ENCODE assay signal across 1 cellular context in the genomic region with DNA sequence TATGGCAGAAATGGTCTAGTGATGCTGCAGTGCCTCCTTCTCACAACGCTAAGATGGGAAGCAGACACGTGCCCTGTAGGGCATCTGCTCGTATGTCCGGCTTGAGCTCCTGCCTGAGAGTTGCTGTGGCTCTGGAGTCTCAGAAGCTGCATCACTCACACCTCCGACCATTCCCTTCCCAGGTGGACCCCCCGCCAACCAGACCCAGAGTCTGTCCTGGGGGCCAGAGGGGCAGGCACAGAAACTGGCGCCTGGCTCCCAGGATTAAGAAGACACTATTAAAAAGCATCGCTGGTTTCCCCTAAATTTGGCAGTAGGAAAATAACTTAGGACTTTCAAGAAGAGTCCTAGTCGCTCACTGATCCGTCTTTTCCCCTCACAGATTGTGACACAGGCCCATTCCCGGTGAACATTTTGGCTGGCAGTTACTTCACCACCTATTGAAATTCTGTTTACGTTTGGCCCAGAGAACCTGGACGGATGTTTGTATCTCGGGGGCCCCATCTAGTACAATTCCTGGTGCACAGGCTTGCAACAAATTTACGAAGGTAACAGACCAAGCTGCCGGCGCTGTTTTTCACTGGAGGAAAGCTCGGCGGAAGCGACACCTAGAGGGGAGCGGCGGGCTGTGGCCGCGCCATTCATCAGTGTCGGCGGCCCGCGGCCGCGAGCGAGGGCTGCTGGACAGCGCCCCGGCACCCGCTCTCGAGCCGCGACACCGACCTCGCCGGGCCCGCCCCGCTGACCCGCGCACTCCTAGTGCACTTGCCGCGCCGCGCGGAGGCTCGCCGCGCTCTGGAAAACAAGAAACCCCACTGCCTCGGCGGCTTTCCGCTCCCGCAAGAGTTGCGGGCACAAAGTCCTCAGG.
A peak's percentile ranks its signal among the peaks of the same experiment; 100 is the strongest.
TF ChIP-seq lines count a peak whose summit lies in the region.

No MANE protein-coding gene starts in this region.

TF ChIP-seq in HepG2, 621 proteins besides CTCF, POLR2A, EP300 and RAD21 (continued from another document and continues in another):
- TF ChIP-seq, protein P1, sequence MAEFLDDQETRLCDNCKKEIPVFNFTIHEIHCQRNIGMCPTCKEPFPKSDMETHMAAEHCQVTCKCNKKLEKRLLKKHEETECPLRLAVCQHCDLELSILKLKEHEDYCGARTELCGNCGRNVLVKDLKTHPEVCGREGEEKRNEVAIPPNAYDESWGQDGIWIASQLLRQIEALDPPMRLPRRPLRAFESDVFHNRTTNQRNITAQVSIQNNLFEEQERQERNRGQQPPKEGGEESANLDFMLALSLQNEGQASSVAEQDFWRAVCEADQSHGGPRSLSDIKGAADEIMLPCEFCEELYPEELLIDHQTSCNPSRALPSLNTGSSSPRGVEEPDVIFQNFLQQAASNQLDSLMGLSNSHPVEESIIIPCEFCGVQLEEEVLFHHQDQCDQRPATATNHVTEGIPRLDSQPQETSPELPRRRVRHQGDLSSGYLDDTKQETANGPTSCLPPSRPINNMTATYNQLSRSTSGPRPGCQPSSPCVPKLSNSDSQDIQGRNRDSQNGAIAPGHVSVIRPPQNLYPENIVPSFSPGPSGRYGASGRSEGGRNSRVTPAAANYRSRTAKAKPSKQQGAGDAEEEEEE (CRISPR knock-in tag; IDR thresholded peaks at IDR 0.05; ENCODE audit: borderline replicate concordance), result no peak
- TF ChIP-seq CHCHD3 (CRISPR knock-in tag; IDR thresholded peaks at IDR 0.05), result peak; percentile 59; the same call in 1 of the 2 replicates
- TF ChIP-seq BCL6 (CRISPR knock-in tag; IDR thresholded peaks at IDR 0.05), result peak; percentile 48; the same call in 1 of the 2 replicates
- no peak for TF ChIP-seq THAP11 (CRISPR knock-in tag; IDR thresholded peaks at IDR 0.05)
- peak; percentile 77 for TF ChIP-seq RNF2 (conservative IDR thresholded peaks at IDR 0.05; ENCODE audit: low read depth)
- 0 out of 2 replicates have a peak, but pooled peaks have one; percentile 30 for TF ChIP-seq MXD4 (CRISPR knock-in tag; IDR thresholded peaks at IDR 0.05)
- TF ChIP-seq ZNF546 (CRISPR knock-in tag; conservative IDR thresholded peaks at IDR 0.05), result 0 out of 2 replicates have a peak, but pooled peaks have one; percentile 71
- TF ChIP-seq, protein P2, sequence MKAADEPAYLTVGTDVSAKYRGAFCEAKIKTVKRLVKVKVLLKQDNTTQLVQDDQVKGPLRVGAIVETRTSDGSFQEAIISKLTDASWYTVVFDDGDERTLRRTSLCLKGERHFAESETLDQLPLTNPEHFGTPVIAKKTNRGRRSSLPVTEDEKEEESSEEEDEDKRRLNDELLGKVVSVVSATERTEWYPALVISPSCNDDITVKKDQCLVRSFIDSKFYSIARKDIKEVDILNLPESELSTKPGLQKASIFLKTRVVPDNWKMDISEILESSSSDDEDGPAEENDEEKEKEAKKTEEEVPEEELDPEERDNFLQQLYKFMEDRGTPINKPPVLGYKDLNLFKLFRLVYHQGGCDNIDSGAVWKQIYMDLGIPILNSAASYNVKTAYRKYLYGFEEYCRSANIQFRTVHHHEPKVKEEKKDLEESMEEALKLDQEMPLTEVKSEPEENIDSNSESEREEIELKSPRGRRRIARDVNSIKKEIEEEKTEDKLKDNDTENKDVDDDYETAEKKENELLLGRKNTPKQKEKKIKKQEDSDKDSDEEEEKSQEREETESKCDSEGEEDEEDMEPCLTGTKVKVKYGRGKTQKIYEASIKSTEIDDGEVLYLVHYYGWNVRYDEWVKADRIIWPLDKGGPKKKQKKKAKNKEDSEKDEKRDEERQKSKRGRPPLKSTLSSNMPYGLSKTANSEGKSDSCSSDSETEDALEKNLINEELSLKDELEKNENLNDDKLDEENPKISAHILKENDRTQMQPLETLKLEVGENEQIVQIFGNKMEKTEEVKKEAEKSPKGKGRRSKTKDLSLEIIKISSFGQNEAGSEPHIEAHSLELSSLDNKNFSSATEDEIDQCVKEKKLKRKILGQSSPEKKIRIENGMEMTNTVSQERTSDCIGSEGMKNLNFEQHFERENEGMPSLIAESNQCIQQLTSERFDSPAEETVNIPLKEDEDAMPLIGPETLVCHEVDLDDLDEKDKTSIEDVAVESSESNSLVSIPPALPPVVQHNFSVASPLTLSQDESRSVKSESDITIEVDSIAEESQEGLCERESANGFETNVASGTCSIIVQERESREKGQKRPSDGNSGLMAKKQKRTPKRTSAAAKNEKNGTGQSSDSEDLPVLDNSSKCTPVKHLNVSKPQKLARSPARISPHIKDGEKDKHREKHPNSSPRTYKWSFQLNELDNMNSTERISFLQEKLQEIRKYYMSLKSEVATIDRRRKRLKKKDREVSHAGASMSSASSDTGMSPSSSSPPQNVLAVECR (CRISPR knock-in tag; IDR thresholded peaks at IDR 0.05; ENCODE audit: borderline replicate concordance), result peak; percentile 55; the same call in 1 of the 2 replicates
- no peak for TF ChIP-seq JUN (CRISPR knock-in tag; IDR thresholded peaks at IDR 0.05)
- no peak for TF ChIP-seq BRCA1 (CRISPR knock-in tag; IDR thresholded peaks at IDR 0.05)
- no peak for TF ChIP-seq MAZ (IDR thresholded peaks at IDR 0.05; ENCODE audit: borderline replicate concordance, low read depth, low read length)
- peak; percentile 48; the same call in 1 of the 2 replicates for TF ChIP-seq MAZ (CRISPR knock-in tag; IDR thresholded peaks at IDR 0.05; ENCODE audit: low read depth)
- no peak for TF ChIP-seq FIP1L1 (IDR thresholded peaks at IDR 0.05; ENCODE audit: borderline replicate concordance, insufficient read depth, low read depth, low read length)
- TF ChIP-seq MEIS2 (CRISPR knock-in tag; IDR thresholded peaks at IDR 0.05), result peak; percentile 89
- TF ChIP-seq CHD2 (IDR thresholded peaks at IDR 0.05; ENCODE audit: low read depth, low read length), result no peak
- TF ChIP-seq, protein P3, sequence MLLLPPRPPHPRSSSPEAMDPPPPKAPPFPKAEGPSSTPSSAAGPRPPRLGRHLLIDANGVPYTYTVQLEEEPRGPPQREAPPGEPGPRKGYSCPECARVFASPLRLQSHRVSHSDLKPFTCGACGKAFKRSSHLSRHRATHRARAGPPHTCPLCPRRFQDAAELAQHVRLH (CRISPR knock-in tag; IDR thresholded peaks at IDR 0.05; ENCODE audit: borderline replicate concordance, low read depth), result no peak
- TF ChIP-seq, protein P4, sequence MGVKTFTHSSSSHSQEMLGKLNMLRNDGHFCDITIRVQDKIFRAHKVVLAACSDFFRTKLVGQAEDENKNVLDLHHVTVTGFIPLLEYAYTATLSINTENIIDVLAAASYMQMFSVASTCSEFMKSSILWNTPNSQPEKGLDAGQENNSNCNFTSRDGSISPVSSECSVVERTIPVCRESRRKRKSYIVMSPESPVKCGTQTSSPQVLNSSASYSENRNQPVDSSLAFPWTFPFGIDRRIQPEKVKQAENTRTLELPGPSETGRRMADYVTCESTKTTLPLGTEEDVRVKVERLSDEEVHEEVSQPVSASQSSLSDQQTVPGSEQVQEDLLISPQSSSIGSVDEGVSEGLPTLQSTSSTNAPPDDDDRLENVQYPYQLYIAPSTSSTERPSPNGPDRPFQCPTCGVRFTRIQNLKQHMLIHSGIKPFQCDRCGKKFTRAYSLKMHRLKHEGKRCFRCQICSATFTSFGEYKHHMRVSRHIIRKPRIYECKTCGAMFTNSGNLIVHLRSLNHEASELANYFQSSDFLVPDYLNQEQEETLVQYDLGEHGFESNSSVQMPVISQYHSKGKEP (CRISPR knock-in tag; IDR thresholded peaks at IDR 0.05), result 0 out of 2 replicates have a peak, but pooled peaks have one; percentile 58
- TF ChIP-seq, protein P5, sequence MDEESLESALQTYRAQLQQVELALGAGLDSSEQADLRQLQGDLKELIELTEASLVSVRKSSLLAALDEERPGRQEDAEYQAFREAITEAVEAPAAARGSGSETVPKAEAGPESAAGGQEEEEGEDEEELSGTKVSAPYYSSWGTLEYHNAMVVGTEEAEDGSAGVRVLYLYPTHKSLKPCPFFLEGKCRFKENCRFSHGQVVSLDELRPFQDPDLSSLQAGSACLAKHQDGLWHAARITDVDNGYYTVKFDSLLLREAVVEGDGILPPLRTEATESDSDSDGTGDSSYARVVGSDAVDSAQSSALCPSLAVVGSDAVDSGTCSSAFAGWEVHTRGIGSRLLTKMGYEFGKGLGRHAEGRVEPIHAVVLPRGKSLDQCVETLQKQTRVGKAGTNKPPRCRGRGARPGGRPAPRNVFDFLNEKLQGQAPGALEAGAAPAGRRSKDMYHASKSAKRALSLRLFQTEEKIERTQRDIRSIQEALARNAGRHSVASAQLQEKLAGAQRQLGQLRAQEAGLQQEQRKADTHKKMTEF (CRISPR knock-in tag; IDR thresholded peaks at IDR 0.05), result peak; percentile 43; the same call in 1 of the 2 replicates
- TF ChIP-seq ZSCAN20 (CRISPR knock-in tag; IDR thresholded peaks at IDR 0.05; ENCODE audit: borderline replicate concordance), result no peak; the same call in 1 of the 2 replicates
- TF ChIP-seq ZNF335 (CRISPR knock-in tag; IDR thresholded peaks at IDR 0.05), result no peak
- no peak for TF ChIP-seq SMARCC2 (IDR thresholded peaks at IDR 0.05)
- TF ChIP-seq ZNF564 (CRISPR knock-in tag; IDR thresholded peaks at IDR 0.05), result peak; percentile 65; the same call in 1 of the 2 replicates
- 0 out of 2 replicates have a peak, but pooled peaks have one; percentile 47 for TF ChIP-seq ZNF777 (CRISPR knock-in tag; IDR thresholded peaks at IDR 0.05)
- TF ChIP-seq ZFP62 (CRISPR knock-in tag; IDR thresholded peaks at IDR 0.05), result no peak
- peak; percentile 70; the same call in 1 of the 2 replicates for TF ChIP-seq ZNF891 (CRISPR knock-in tag; IDR thresholded peaks at IDR 0.05)
- TF ChIP-seq, protein P6, sequence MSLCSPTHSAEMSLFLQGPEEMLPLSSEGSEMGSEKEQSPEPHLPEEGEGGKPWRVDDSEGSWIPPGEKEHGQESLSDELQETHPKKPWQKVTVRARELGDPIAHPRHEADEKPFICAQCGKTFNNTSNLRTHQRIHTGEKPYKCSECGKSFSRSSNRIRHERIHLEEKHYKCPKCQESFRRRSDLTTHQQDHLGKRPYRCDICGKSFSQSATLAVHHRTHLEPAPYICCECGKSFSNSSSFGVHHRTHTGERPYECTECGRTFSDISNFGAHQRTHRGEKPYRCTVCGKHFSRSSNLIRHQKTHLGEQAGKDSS (CRISPR knock-in tag; IDR thresholded peaks at IDR 0.05; ENCODE audit: borderline replicate concordance, low read depth), result no peak; the same call in 1 of the 2 replicates
- peak; percentile 59 for TF ChIP-seq KDM2A (CRISPR knock-in tag; IDR thresholded peaks at IDR 0.05; ENCODE audit: borderline replicate concordance, low read depth)
- TF ChIP-seq NFYB (CRISPR knock-in tag; IDR thresholded peaks at IDR 0.05), result no peak
- TF ChIP-seq, protein P7, sequence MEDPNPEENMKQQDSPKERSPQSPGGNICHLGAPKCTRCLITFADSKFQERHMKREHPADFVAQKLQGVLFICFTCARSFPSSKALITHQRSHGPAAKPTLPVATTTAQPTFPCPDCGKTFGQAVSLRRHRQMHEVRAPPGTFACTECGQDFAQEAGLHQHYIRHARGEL (CRISPR knock-in tag; IDR thresholded peaks at IDR 0.05), result no peak
- no peak for TF ChIP-seq ZNF3 (CRISPR knock-in tag; IDR thresholded peaks at IDR 0.05)
- TF ChIP-seq ZNF282 (IDR thresholded peaks at IDR 0.05; ENCODE audit: partially characterized antibody), result no peak
- TF ChIP-seq ZNF136 (CRISPR knock-in tag; IDR thresholded peaks at IDR 0.05; ENCODE audit: low read depth), result no peak
- peak; percentile 48; the same call in 1 of the 2 replicates for TF ChIP-seq ZNF766 (CRISPR knock-in tag; IDR thresholded peaks at IDR 0.05; ENCODE audit: borderline replicate concordance)
- TF ChIP-seq, protein P8, sequence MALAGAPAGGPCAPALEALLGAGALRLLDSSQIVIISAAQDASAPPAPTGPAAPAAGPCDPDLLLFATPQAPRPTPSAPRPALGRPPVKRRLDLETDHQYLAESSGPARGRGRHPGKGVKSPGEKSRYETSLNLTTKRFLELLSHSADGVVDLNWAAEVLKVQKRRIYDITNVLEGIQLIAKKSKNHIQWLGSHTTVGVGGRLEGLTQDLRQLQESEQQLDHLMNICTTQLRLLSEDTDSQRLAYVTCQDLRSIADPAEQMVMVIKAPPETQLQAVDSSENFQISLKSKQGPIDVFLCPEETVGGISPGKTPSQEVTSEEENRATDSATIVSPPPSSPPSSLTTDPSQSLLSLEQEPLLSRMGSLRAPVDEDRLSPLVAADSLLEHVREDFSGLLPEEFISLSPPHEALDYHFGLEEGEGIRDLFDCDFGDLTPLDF (CRISPR knock-in tag; IDR thresholded peaks at IDR 0.05), result no peak
- TF ChIP-seq MED13 (CRISPR knock-in tag; IDR thresholded peaks at IDR 0.05), result no peak
